ENCODE assay signal across 26 cellular contexts in genomic region chr1:33042836-33043235, GRCh38.
"Had no signal": no experiment of that assay in that cellular context is flagged by ENCODE, and none has a peak within 500 bp of the region (broad histone marks: within the 10 kb centered on the region; RNA-seq: fewer than 3 reads in every experiment).

No MANE protein-coding gene starts in this region.

- H3K27me3 Mint-ChIP-seq: type B pancreatic cell had no signal

- H3K9me3 ChIP-seq: gastrocnemius medialis, left lung, prostate gland, stomach, testis, tibial artery had no signal

- H3K4me1 ChIP-seq: prostate gland, testis, tibial artery had no signal

- H3K36me3 Mint-ChIP-seq: stimulated activated effector memory CD8-positive, alpha-beta T cell treated with anti-CD3 and anti-CD28 coated beads, Interleukin-12 subunit alpha, Interleukin-12 subunit beta, amount 100 ng/mL, for 72 hours; type B pancreatic cell had no signal

- H3K27ac Mint-ChIP-seq: endodermal cell; nephron progenitor cell; stimulated activated effector memory CD8-positive, alpha-beta T cell treated with anti-CD3 and anti-CD28 coated beads, Interleukin-12 subunit alpha, Interleukin-12 subunit beta, amount 100 ng/mL, for 72 hours; type B pancreatic cell had no signal

- H3K27me3 ChIP-seq: dorsolateral prefrontal cortex, gastrocnemius medialis, left lung, stomach, testis, tibial artery had no signal

- H3K36me3 ChIP-seq: gastrocnemius medialis, left lung, prostate gland, stomach, tibial artery had no signal

- H3K4me3 ChIP-seq: dorsolateral prefrontal cortex, gastrocnemius medialis, left lung, prostate gland, stomach, testis, tibial artery had no signal

- H3K27ac ChIP-seq: epithelial cell of prostate, left lung, prostate gland, stomach, testis, tibial artery had no signal

- H3K9me3 Mint-ChIP-seq: endodermal cell; nephron progenitor cell; stimulated activated effector memory CD8-positive, alpha-beta T cell treated with anti-CD3 and anti-CD28 coated beads, Interleukin-12 subunit alpha, Interleukin-12 subunit beta, amount 100 ng/mL, for 72 hours; type B pancreatic cell had no signal

- DNase-seq: central memory CD4-positive, alpha-beta T cell; effector CD8-positive, alpha-beta T cell; endodermal cell; foreskin fibroblast; gastrocnemius medialis; head of caudate nucleus; kidney; left cardiac atrium; left lung; mesenchymal stem cell; midbrain; nephron progenitor cell; nucleus accumbens; right cardiac atrium; small intestine; stimulated activated CD4-positive, alpha-beta T cell treated with anti-CD3 and anti-CD28 coated beads, Interleukin-1b, Interleukin-23, amount 100 ng/mL, for 48 hours; stimulated activated CD4-positive, alpha-beta T cell treated with anti-CD3 and anti-CD28 coated beads, Interleukin-4, amount 100 ng/mL, for 24 hours; stimulated activated naive CD4-positive, alpha-beta T cell treated with Interleukin-2 at 50 U/mL for 16 hours; stomach; testis; tibial artery had no signal

- H3K4me3 Mint-ChIP-seq: endodermal cell; nephron progenitor cell; stimulated activated effector memory CD8-positive, alpha-beta T cell treated with anti-CD3 and anti-CD28 coated beads, Interleukin-12 subunit alpha, Interleukin-12 subunit beta, amount 100 ng/mL, for 72 hours; type B pancreatic cell had no signal
